Comparison of ENCODE assay signal across 17 cellular contexts in genomic region chr7:100863406-100863950, GRCh38. TPM values are rescaled to one million over a fixed set of nuclear protein-coding genes. Genes with fewer than 3 reads are reported as not detected.
A peak's percentile ranks its signal among the peaks of the same experiment; 100 is the strongest.
DNase-seq lines count a peak whose midpoint lies in the region; ATAC-seq and TF ChIP-seq lines count a peak whose summit lies in the region.
"Had no signal": no experiment of that assay in that cellular context is flagged by ENCODE, and none has a peak within 500 bp of the region (broad histone marks: within the 10 kb centered on the region; RNA-seq: fewer than 3 reads in every experiment).

No MANE protein-coding gene starts in this region.

- no peak for TF ChIP-seq EP300 in ovary (IDR thresholded peaks at IDR 0.05)

- TF ChIP-seq CTCF in dorsolateral prefrontal cortex (IDR thresholded peaks at IDR 0.05 in 54 of 56, conservative IDR thresholded peaks at IDR 0.05 in 2 of 56; ENCODE audit: low read depth in 1 of 56, partially characterized antibody in 56 of 56) (peak in 2 of 56 donors; percentile 7 to 9), osteoblast (IDR thresholded peaks at IDR 0.05; ENCODE audit: extremely low read depth, low read depth, low read length) (no peak), ovary (IDR thresholded peaks at IDR 0.05) (no peak)

- H3K27ac Mint-ChIP-seq in activated naive CD8-positive, alpha-beta T cell treated with anti-CD3 and anti-CD28 coated beads, Interleukin-2, amount 50 U/mL, for 24 hours, result no peak overlapping the region
- H3K27ac Mint-ChIP-seq: activated naive CD8-positive, alpha-beta T cell treated with anti-CD3 and anti-CD28 coated beads, Interleukin-2, amount 10 ng/mL, durations not matched to agents 7 days and 5 days had no signal

- H3K36me3 Mint-ChIP-seq in activated naive CD8-positive, alpha-beta T cell treated with anti-CD3 and anti-CD28 coated beads, Interleukin-2, amount 50 U/mL, for 24 hours (ENCODE audit: low read depth), result peaks cover 15% of the 10 kb centered on the region

- peaks cover 14% of the 10 kb centered on the region for H3K79me2 ChIP-seq in osteoblast (ENCODE audit: insufficient read depth, low read length)

- no peaks in the 10 kb centered on the region for H3K27me3 Mint-ChIP-seq in activated naive CD8-positive, alpha-beta T cell treated with anti-CD3 and anti-CD28 coated beads, Interleukin-2, amount 50 U/mL, for 24 hours
- H3K27me3 Mint-ChIP-seq: activated naive CD8-positive, alpha-beta T cell treated with anti-CD3 and anti-CD28 coated beads, Interleukin-2, amount 10 ng/mL, durations not matched to agents 7 days and 5 days had no signal

- no peaks in the 10 kb centered on the region for H4K20me1 ChIP-seq in osteoblast (ENCODE audit: insufficient read depth, low read length)

- WGBS in ovary, 3 donors, result 63 to 74% (median 65%) methylated on average over 10 of the region's 10 CpGs

- ATAC-seq in esophagus mucosa (no peak), GM18867 (IDR thresholded peaks at IDR 0.05; ENCODE audit: unreplicated experiment) (no peak)
- ATAC-seq in activated naive CD8-positive, alpha-beta T cell treated with anti-CD3 and anti-CD28 coated beads, Interleukin-2, amount 50 U/mL, for 24 hours, result no peak

- H3K36me3 ChIP-seq in SJCRH30 (peaks cover 7% of the 10 kb centered on the region), osteoblast (ENCODE audit: insufficient read depth, low read length) (peaks cover 9% of the 10 kb centered on the region), ovary (no peaks in the 10 kb centered on the region)
- H3K36me3 ChIP-seq: right atrium auricular region had no signal

- no peak overlapping the region for H2AFZ ChIP-seq in osteoblast (ENCODE audit: low read length)

- no peaks in the 10 kb centered on the region for H3K9me3 Mint-ChIP-seq in activated naive CD8-positive, alpha-beta T cell treated with anti-CD3 and anti-CD28 coated beads, Interleukin-2, amount 50 U/mL, for 24 hours
- H3K9me3 Mint-ChIP-seq: activated naive CD8-positive, alpha-beta T cell treated with anti-CD3 and anti-CD28 coated beads, Interleukin-2, amount 10 ng/mL, durations not matched to agents 7 days and 5 days had no signal

- H3K4me1 ChIP-seq in SJCRH30 (peaks cover 18% of the 10 kb centered on the region), osteoblast (ENCODE audit: insufficient read depth, low read length) (peaks cover 21% of the 10 kb centered on the region), ovary (ENCODE audit: insufficient read depth) (peaks cover 10% of the 10 kb centered on the region)

- DNase-seq in Daoy (ENCODE audit: low read depth) (peak; percentile 79), SJCRH30 (peak; percentile 69 to 81), dorsolateral prefrontal cortex (no peak), osteoblast (ENCODE audit: insufficient read length, low spot score, missing footprints) (peak; percentile 85), ovary (no peak)
- DNase-seq in activated naive CD8-positive, alpha-beta T cell treated with anti-CD3 and anti-CD28 coated beads, Interleukin-2, amount 50 U/mL, for 24 hours, result no peak
- DNase-seq: activated CD4-positive, alpha-beta T cell treated with anti-CD3 and anti-CD28 coated beads for 48 hours; activated naive CD8-positive, alpha-beta T cell treated with anti-CD3 and anti-CD28 coated beads, Interleukin-2, amount 10 ng/mL, durations not matched to agents 7 days and 5 days; NCI-H2029; NCI-H526 treated with DMSO at 0.1 percent for 48 hours; RPMI8226; T-helper 2 cell; upper lobe of left lung had no signal

- TF ChIP-seq POLR2A in ovary (IDR thresholded peaks at IDR 0.05), result no peak

- no peak overlapping the region for H3K4me2 ChIP-seq in osteoblast (ENCODE audit: insufficient read depth, low read length)

- H3K4me3 ChIP-seq in SJCRH30 (no peak overlapping the region), dorsolateral prefrontal cortex (peak overlapping the region in 7 of 59 donors; percentile 1 to 24 (median 16)), osteoblast (ENCODE audit: insufficient read depth, low read length) (no peak overlapping the region), ovary (no peak overlapping the region)
- H3K4me3 ChIP-seq: lung, right atrium auricular region, upper lobe of left lung had no signal

- H3K9me3 ChIP-seq in SJCRH30 (replicated peaks) (no peaks in the 10 kb centered on the region), osteoblast (ENCODE audit: low read depth, low read length) (no peaks in the 10 kb centered on the region), ovary (no peaks in the 10 kb centered on the region)
- H3K9me3 ChIP-seq: right atrium auricular region, upper lobe of left lung had no signal

- intact Hi-C loops in dorsolateral prefrontal cortex (cut with DNase I), result no loop called here
- intact Hi-C loops in ovary (cut with DNase I), result loop anchor here in 3 of 4 donors (10.0 kb wide), 2 partner anchors 159 to 389 kb away; partner anchors contain the start of genes TSC22D4 (in 2 of the 3) and POP7 (in 1 of the 3)

- H3K4me3 Mint-ChIP-seq in activated naive CD8-positive, alpha-beta T cell treated with anti-CD3 and anti-CD28 coated beads, Interleukin-2, amount 50 U/mL, for 24 hours, result no peak overlapping the region
- H3K4me3 Mint-ChIP-seq: activated naive CD8-positive, alpha-beta T cell treated with anti-CD3 and anti-CD28 coated beads, Interleukin-2, amount 10 ng/mL, durations not matched to agents 7 days and 5 days had no signal

- H3K27ac ChIP-seq in SJCRH30, result peak overlapping the region; percentile 43
- H3K27ac ChIP-seq in dorsolateral prefrontal cortex, result peak overlapping the region in 58 of 59 donors; percentile 38 to 99 (median 96)
- H3K27ac ChIP-seq in osteoblast (ENCODE audit: low read depth, low read length), result no peak overlapping the region
- H3K27ac ChIP-seq in ovary, result no peak overlapping the region
- H3K27ac ChIP-seq: right atrium auricular region, upper lobe of left lung had no signal

- H3K4me1 Mint-ChIP-seq in activated naive CD8-positive, alpha-beta T cell treated with anti-CD3 and anti-CD28 coated beads, Interleukin-2, amount 50 U/mL, for 24 hours, result peaks cover 15% of the 10 kb centered on the region

- no peaks in the 10 kb centered on the region for H3K27me3 ChIP-seq in SJCRH30
- no peaks in the 10 kb centered on the region for H3K27me3 ChIP-seq in dorsolateral prefrontal cortex
- no peaks in the 10 kb centered on the region for H3K27me3 ChIP-seq in osteoblast (ENCODE audit: insufficient read depth, low read length)
- no peaks in the 10 kb centered on the region for H3K27me3 ChIP-seq in ovary
- H3K27me3 ChIP-seq: right atrium auricular region, upper lobe of left lung had no signal

RNA-seq across cellular contexts. Expression of gene TRIP6, which starts 3.7 kb away (rescaled TPM):
- 203 and 238 TPM in 2 replicates for total RNA-seq in Daoy (2014; rRNA removed; shearing (Covaris generic))
- 42.1 and 49.3 TPM in 2 replicates for total RNA-seq in SJCRH30 (2014; rRNA removed; shearing (Covaris generic))
- total RNA-seq in dorsolateral prefrontal cortex, result 10 to 100 TPM; 12.5 to 46.7 (median 23.4) TPM
- 115 TPM in 2 replicates for total RNA-seq in osteoblast
- 10 to 100 TPM; 42.9 to 98.8 (median 82.0) TPM for total RNA-seq in ovary
- 10 to 100 TPM; 17.3 to 72.5 TPM for polyA plus RNA-seq in ovary
- 61.1 TPM for total RNA-seq in esophagus mucosa

RNA-seq across cellular contexts. Expression of gene SLC12A9, which starts 11.0 kb away (rescaled TPM):
- total RNA-seq in Daoy (2014; rRNA removed; shearing (Covaris generic)), result 14.1 and 18.1 TPM in 2 replicates
- 12.2 and 15.0 TPM in 2 replicates for total RNA-seq in SJCRH30 (2014; rRNA removed; shearing (Covaris generic))
- total RNA-seq in dorsolateral prefrontal cortex (10 to 100 TPM; 15.8 to 54.2 (median 30.1) TPM), osteoblast (19.5 and 20.0 TPM in 2 replicates), ovary (10 to 100 TPM; 10.1 to 31.8 (median 26.9) TPM), esophagus mucosa (13.5 TPM)
- 10 to 100 TPM in 1 of 2 donors, 1 to 10 TPM in 1; 4.7 to 20.9 TPM for polyA plus RNA-seq in ovary

RNA-seq across cellular contexts. Expression of gene SRRT, which starts 11.4 kb away (rescaled TPM):
- total RNA-seq in Daoy (2014; rRNA removed; shearing (Covaris generic)), result 93.0 and 116 TPM in 2 replicates
- total RNA-seq in SJCRH30 (2014; rRNA removed; shearing (Covaris generic)), result 140 and 156 TPM in 2 replicates
- total RNA-seq in dorsolateral prefrontal cortex (100 to 1,000 TPM in 56 of 120 experiments, 10 to 100 TPM in 64; 60.4 to 142 (median 97.9) TPM), osteoblast (31.2 and 42.0 TPM in 2 replicates), ovary (100 to 1,000 TPM in 5 of 7 donors, 10 to 100 TPM in 2; 74.2 to 191 (median 149) TPM), esophagus mucosa (63.5 TPM)
- 100 to 1,000 TPM in 1 of 2 donors, 10 to 100 TPM in 1; 45.8 to 111 TPM for polyA plus RNA-seq in ovary

RNA-seq across cellular contexts. Expression of gene UFSP1, which starts 26.0 kb away (rescaled TPM):
- 4.8 and 6.1 TPM in 2 replicates for total RNA-seq in Daoy (2014; rRNA removed; shearing (Covaris generic))
- 5.5 and 6.1 TPM in 2 replicates for total RNA-seq in SJCRH30 (2014; rRNA removed; shearing (Covaris generic))
- total RNA-seq in dorsolateral prefrontal cortex (1 to 10 TPM in 118 of 120 experiments, under 1 TPM in 2; 0.51 to 5.4 (median 2.7) TPM), osteoblast (4.7 and 5.8 TPM in 2 replicates), ovary (1 to 10 TPM; 2.9 to 7.9 (median 4.7) TPM), esophagus mucosa (2.1 TPM)
- 1 to 10 TPM in 1 of 2 donors, under 1 TPM in 1; 0.38 to 1.8 TPM for polyA plus RNA-seq in ovary

RNA-seq across cellular contexts. Expression of gene ACHE, which starts 32.2 kb away (rescaled TPM):
- 0.46 TPM in 1 of 2 replicates, not detected in the other for total RNA-seq in Daoy (2014; rRNA removed; shearing (Covaris generic))
- 1.3 and 1.5 TPM in 2 replicates for total RNA-seq in SJCRH30 (2014; rRNA removed; shearing (Covaris generic))
- 10 to 100 TPM; 14.4 to 57.3 (median 37.8) TPM for total RNA-seq in dorsolateral prefrontal cortex
- total RNA-seq in osteoblast, result under 0.01 TPM in 2 replicates
- total RNA-seq in ovary, result 10 to 100 TPM in 2 of 7 donors, 1 to 10 TPM in 4, under 1 TPM in 1; 0.48 to 15.3 (median 4.9) TPM
- 1 to 10 TPM in 1 of 2 donors, under 1 TPM in 1; 0.37 to 1.8 TPM for polyA plus RNA-seq in ovary
- 0.44 TPM for total RNA-seq in esophagus mucosa

Comparison
In these comparisons a context has a peak if more than half of its experiments do, and no peak if none do; other contexts are left out.
1. DNase-seq: peak in Daoy (single experiment), SJCRH30 (2 of 2) and osteoblast (single experiment); none in dorsolateral prefrontal cortex (0 of 10), ovary (0 of 5) and activated naive CD8-positive, alpha-beta T cell treated with anti-CD3 and anti-CD28 coated beads, Interleukin-2, amount 50 U/mL, for 24 hours (single experiment).
2. H3K27ac ChIP-seq: peak in SJCRH30 (single experiment) and dorsolateral prefrontal cortex (58 of 59); none in osteoblast (single experiment) and ovary (0 of 2).
3. intact Hi-C loops: an anchor here in ovary (10.0 kb wide); none called in dorsolateral prefrontal cortex.